Comparison of ENCODE assay signal across 8 cellular contexts in the genomic region with DNA sequence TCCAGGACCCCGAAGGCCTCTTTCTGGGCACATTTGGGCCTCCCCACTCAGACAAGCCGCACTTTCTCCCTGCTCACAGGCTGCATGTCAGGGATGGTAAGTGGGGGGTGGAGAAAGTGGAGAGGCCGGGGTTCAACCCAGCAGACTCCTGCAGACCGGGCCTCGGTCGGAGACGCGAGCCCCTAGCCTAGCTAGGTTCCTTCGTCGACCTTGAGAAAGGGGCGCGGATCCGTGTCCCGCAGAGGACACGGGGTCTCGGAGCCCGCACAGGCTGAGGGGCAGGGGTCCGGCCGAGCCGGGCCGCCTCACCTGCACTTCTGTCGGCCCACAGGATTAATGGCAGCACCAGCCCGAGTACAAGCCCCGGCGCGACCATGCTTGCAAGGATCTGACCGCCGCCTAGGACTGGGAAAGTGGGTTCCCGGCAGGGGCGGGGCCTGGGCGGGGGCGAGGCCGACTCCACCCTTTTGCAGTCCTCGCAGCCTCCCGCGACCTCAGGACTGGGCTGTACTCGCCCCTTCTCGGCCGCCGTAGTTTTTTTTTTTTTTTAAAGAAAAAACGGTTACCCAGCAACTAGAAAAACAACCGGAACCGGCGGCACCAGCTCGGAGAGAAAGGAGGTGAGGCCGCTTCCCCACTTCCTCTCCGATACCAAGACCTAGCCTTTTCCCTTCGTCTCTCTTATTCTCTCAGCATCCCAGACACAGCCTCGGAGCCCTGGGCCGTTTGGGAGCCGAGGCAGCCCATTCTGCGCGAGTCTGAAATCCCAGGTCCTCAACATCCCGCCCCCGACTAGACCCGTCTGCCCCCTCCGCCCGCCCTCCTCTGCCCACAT. TPM values are rescaled to one million over a fixed set of nuclear protein-coding genes. Genes with fewer than 3 reads are reported as not detected.
DNase-seq lines count a peak whose midpoint lies in the region; ATAC-seq and TF ChIP-seq lines count a peak whose summit lies in the region.

TSS of gene SIAE (minus strand) at position 407 of the 835 bp plus-strand sequence. CDS start at position 376, 31 bp downstream.
TSS of gene SPA17 (plus strand) at position 572 of the 835 bp plus-strand sequence. CDS start 1,361 bp downstream, outside the sequence.

- TF ChIP-seq CTCF in GM10266 (IDR thresholded peaks at IDR 0.05; ENCODE audit: control insufficient read depth, insufficient read depth, low read depth, missing control alignments), result no peak
- no peak for TF ChIP-seq CTCF in ovary (IDR thresholded peaks at IDR 0.05)
- no peak for TF ChIP-seq CTCF in thyroid gland (IDR thresholded peaks at IDR 0.05)

- H3K4me3 ChIP-seq in adipocyte (ENCODE audit: low read length) (peak within 1 kb of the TSS; percentile 84), ovary (peak within 1 kb of the TSS; percentile 79), thyroid gland (replicated peaks in 1 of 3) (peak within 1 kb of the TSS; percentile 31 to 69 (median 62))

- H3K9me3 ChIP-seq in adipocyte (ENCODE audit: control insufficient read depth, low read length) (no peaks in the 10 kb centered on the region), ovary (no peaks in the 10 kb centered on the region), thyroid gland (no peaks in the 10 kb centered on the region)

- peak within 1 kb of the TSS; percentile 96 for H3K9ac ChIP-seq in adipocyte (ENCODE audit: low read length)

- peak; percentile 89 for DNase-seq in GM10266 (ENCODE audit: extremely low spot score)
- DNase-seq in NCI-H1092 (lab: John Stamatoyannopoulos, UW), result peak; percentile 90
- peak; percentile 74 to 94 for DNase-seq in SW 1271 (lab: John Stamatoyannopoulos, UW)
- DNase-seq in adipocyte (ENCODE audit: low read depth), result peak; percentile 96
- peak; percentile 96 for DNase-seq in Right ventricle myocardium superior
- DNase-seq in ovary, result peak; percentile 89 to 94 (median 92)
- peak; percentile 96 to 97 for DNase-seq in thyroid gland

- H3K27ac ChIP-seq in ovary (peak within 1 kb of the TSS; percentile 13 to 67), thyroid gland (peak within 1 kb of the TSS; percentile 75 to 89 (median 87))

- TF ChIP-seq POLR2A in ovary (IDR thresholded peaks at IDR 0.05) (peak; percentile 51), thyroid gland (IDR thresholded peaks at IDR 0.05) (peak; percentile 30 to 87)

- peaks cover 18% of the 10 kb centered on the region for H3K4me1 ChIP-seq in adipocyte (ENCODE audit: control insufficient read depth, insufficient read depth, low read length)
- H3K4me1 ChIP-seq in ovary (ENCODE audit: insufficient read depth), result peaks cover 1% of the 10 kb centered on the region
- peaks cover 18 to 25% of the 10 kb centered on the region in 2 donors for H3K4me1 ChIP-seq in thyroid gland

- TF ChIP-seq EP300 in ovary (IDR thresholded peaks at IDR 0.05), result peak; percentile 37

- peak; percentile 89 for ATAC-seq in HG02571 (IDR thresholded peaks at IDR 0.05; ENCODE audit: unreplicated experiment)
- ATAC-seq in Right ventricle myocardium superior (ENCODE audit: poor library complexity), result peak; percentile 100

- intact Hi-C loops in Right ventricle myocardium superior (cut with DNase I), result loop anchor here (5.0 kb wide), 1 partner anchor 89 kb away; the partner anchor contains the start of gene ESAM
- intact Hi-C loops in ovary (cut with DNase I), result loop anchor here in 1 of 4 donors (2.0 to 5.0 kb wide), 2 partner anchors 89 to 164 kb away; partner anchors contain the start of gene ESAM
- intact Hi-C loops in thyroid gland (cut with DNase I), result loop anchor here (5.0 kb wide), 2 partner anchors 69 to 89 kb away; partner anchors contain the start of gene ESAM

- H3K27me3 ChIP-seq in adipocyte (replicated peaks; ENCODE audit: control insufficient read depth, insufficient read depth, low read length) (no peaks in the 10 kb centered on the region), ovary (no peaks in the 10 kb centered on the region), thyroid gland (no peaks in the 10 kb centered on the region)

- WGBS in ovary, 3 donors, result 0 to 1% (median 1%) methylated on average over 52 to 58 of the region's 58 CpGs
- 0 to 1% methylated on average over 33 to 57 of the region's 58 CpGs for WGBS in thyroid gland, 2 donors

- H3K36me3 ChIP-seq in adipocyte (ENCODE audit: control insufficient read depth, insufficient read depth, low read length, severe bottlenecking) (no peaks in the 10 kb centered on the region), ovary (no peaks in the 10 kb centered on the region), thyroid gland (no peaks in the 10 kb centered on the region)

RNA-seq across cellular contexts. Expression of gene SIAE, which starts in this region (rescaled TPM):
- 83.4 TPM for total RNA-seq in Right ventricle myocardium superior
- total RNA-seq in ovary, result 10 to 100 TPM in 3 of 7 donors, 1 to 10 TPM in 4; 2.3 to 14.7 (median 8.1) TPM
- 10 to 100 TPM in 1 of 2 donors, 1 to 10 TPM in 1; 5.1 to 18.8 TPM for polyA plus RNA-seq in ovary
- 10 to 100 TPM; 33.9 to 52.5 (median 41.6) TPM for total RNA-seq in thyroid gland

RNA-seq across cellular contexts. Expression of gene SPA17, which starts in this region (rescaled TPM):
- total RNA-seq in Right ventricle myocardium superior (2.7 TPM), ovary (10 to 100 TPM in 1 of 7 donors, 1 to 10 TPM in 6; 1.3 to 30.1 (median 3.0) TPM), thyroid gland (10 to 100 TPM; 13.8 to 25.2 (median 23.6) TPM)
- polyA plus RNA-seq in ovary, result 10 to 100 TPM in 1 of 2 donors, 1 to 10 TPM in 1; 2.3 to 10.4 TPM

Comparison
In these comparisons a context has a peak if more than half of its experiments do, and no peak if none do; other contexts are left out.
1. Peak in every context shown above with its lines: DNase-seq, ATAC-seq, H3K4me3 ChIP-seq and H3K27ac ChIP-seq.